Comparison of ENCODE assay signal across 8 cellular contexts in the genomic region with DNA sequence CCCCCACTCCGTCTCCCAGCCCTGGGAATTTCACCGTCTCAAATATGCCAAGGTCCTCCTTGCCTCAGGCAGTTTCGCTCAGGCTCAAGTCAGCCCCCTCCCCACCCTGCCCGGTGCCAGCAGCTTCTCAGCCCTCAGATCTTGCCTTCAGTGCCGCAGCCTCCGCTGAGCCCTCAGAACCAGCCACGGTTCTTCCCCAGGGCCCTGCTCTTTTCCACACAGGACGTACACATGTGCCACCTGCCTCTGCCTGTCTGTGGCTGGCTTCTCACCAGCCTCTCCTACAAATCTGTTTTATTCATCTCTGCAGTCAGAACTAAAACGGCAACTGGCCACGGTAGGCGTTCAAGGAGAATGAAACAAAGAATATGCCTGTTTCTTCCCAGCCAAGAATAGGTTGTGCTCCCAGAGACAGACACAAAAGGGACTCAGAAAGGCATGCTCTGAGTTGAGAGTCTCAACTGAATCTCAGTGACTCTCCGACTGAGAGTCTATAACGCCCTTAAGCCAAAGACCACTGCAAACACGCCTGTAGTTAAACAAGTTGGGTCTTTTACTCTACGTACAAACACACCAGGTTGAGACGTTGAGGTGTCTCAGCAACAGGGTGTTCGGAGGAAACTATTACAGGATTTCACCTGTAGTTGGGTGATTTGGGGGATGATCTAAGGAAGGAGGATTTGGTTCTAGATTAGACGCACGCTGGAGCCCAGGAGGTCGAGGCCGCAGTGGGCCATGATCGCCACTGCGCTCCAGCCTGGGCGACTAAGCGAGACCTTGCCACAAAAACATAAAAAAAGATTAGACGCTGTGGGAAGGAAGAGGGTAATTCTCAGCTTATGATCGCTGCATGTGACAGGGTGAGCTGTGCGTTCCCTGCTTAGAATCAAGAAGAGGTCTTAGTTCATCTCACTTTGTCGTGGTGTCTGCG. TPM values are rescaled to one million over a fixed set of nuclear protein-coding genes. Genes with fewer than 3 reads are reported as not detected.
DNase-seq lines count a peak whose midpoint lies in the region; ATAC-seq and TF ChIP-seq lines count a peak whose summit lies in the region.

No MANE protein-coding gene starts in this region.

- H3K4me2 ChIP-seq in mesenchymal stem cell (ENCODE audit: low read length, poor library complexity, severe bottlenecking): peak overlapping the region; percentile 75

- ATAC-seq in activated naive CD8-positive, alpha-beta T cell treated with anti-CD3 and anti-CD28 coated beads, Interleukin-2, amount 10 ng/mL, durations not matched to agents 7 days and 5 days (ENCODE audit: low read depth): no peak
- ATAC-seq in foreskin keratinocyte (no peak), HG03280 (IDR thresholded peaks at IDR 0.05; ENCODE audit: unreplicated experiment) (no peak)

- no peak overlapping the region for H2AK5ac ChIP-seq in mesenchymal stem cell (ENCODE audit: low read length, severe bottlenecking)

- peak overlapping the region in 1 of 2 experiments; percentile 59 for H3K23ac ChIP-seq in mesenchymal stem cell (ENCODE audit: low read length in 2 of 2)

- H2BK12ac ChIP-seq in mesenchymal stem cell (ENCODE audit: low read length in 2 of 2): no peak overlapping the region

- H3K4me1 Mint-ChIP-seq in activated naive CD8-positive, alpha-beta T cell treated with anti-CD3 and anti-CD28 coated beads, Interleukin-2, amount 10 ng/mL, durations not matched to agents 7 days and 5 days: peaks cover 27% of the 10 kb centered on the region

- H2AFZ ChIP-seq in mesenchymal stem cell (ENCODE audit: low read depth, low read length): no peak overlapping the region

- H3K4me3 ChIP-seq in HL-60 (replicated peaks; ENCODE audit: insufficient read depth, low read length) (peak overlapping the region; percentile 87), mesenchymal stem cell (ENCODE audit: insufficient read depth in 1 of 2, low read depth in 1 of 2, low read length in 2 of 2) (peak overlapping the region; percentile 78 to 92), urinary bladder (ENCODE audit: low read depth, low read length) (peak overlapping the region; percentile 67)

- TF ChIP-seq CTCF in HL-60 (IDR thresholded peaks at IDR 0.05; ENCODE audit: insufficient read depth, low read length) (no peak), foreskin keratinocyte (conservative IDR thresholded peaks at IDR 0.05) (no peak)

- H3K27me3 Mint-ChIP-seq in activated naive CD8-positive, alpha-beta T cell treated with anti-CD3 and anti-CD28 coated beads, Interleukin-2, amount 10 ng/mL, durations not matched to agents 7 days and 5 days: peaks cover 10% of the 10 kb centered on the region

- peak overlapping the region in 1 of 2 experiments; percentile 2 for H3K14ac ChIP-seq in mesenchymal stem cell (ENCODE audit: low read length in 2 of 2)

- H2BK5ac ChIP-seq in mesenchymal stem cell (ENCODE audit: low read depth, low read length, poor library complexity, severe bottlenecking): no peak overlapping the region

- H3K4me1 ChIP-seq in mesenchymal stem cell (ENCODE audit: control insufficient read depth, insufficient read depth, low read depth, low read length) (peaks cover 22% of the 10 kb centered on the region), urinary bladder (ENCODE audit: insufficient read depth) (no peaks in the 10 kb centered on the region), foreskin keratinocyte (no peaks in the 10 kb centered on the region)

- peak overlapping the region in 1 of 2 experiments; percentile 85 for H3K18ac ChIP-seq in mesenchymal stem cell (ENCODE audit: low read depth in 1 of 2, low read length in 2 of 2)

- no peak overlapping the region for H2BK15ac ChIP-seq in mesenchymal stem cell (ENCODE audit: low read depth, poor library complexity, severe bottlenecking)

- no peaks in the 10 kb centered on the region for H3K27me3 ChIP-seq in HL-60 (ENCODE audit: insufficient read depth, poor library complexity, severe bottlenecking)
- no peaks in the 10 kb centered on the region for H3K27me3 ChIP-seq in mesenchymal stem cell (ENCODE audit: control insufficient read depth in 1 of 2, insufficient read depth in 1 of 2, low read length in 2 of 2)
- no peaks in the 10 kb centered on the region for H3K27me3 ChIP-seq in foreskin keratinocyte

- H3K27ac ChIP-seq in HL-60 (replicated peaks): peak overlapping the region; percentile 77
- no peak overlapping the region for H3K27ac ChIP-seq in mesenchymal stem cell (ENCODE audit: low read length, poor library complexity, severe bottlenecking)
- H3K27ac ChIP-seq in urinary bladder (ENCODE audit: low read depth): no peak overlapping the region
- H3K27ac ChIP-seq in foreskin keratinocyte: no peak overlapping the region

- peak overlapping the region; percentile 10 for H4K8ac ChIP-seq in mesenchymal stem cell (ENCODE audit: low read length)

- peak overlapping the region; percentile 36 to 62 for H3K4ac ChIP-seq in mesenchymal stem cell (ENCODE audit: low read depth in 1 of 2, low read length in 2 of 2)

- H3K9me3 Mint-ChIP-seq in activated naive CD8-positive, alpha-beta T cell treated with anti-CD3 and anti-CD28 coated beads, Interleukin-2, amount 10 ng/mL, durations not matched to agents 7 days and 5 days: no peaks in the 10 kb centered on the region

- H3K9me3 ChIP-seq in mesenchymal stem cell (ENCODE audit: control insufficient read depth, low read length): no peaks in the 10 kb centered on the region

- DNase-seq in COLO829 (ENCODE audit: low spot score): peak; percentile 75
- DNase-seq in HL-60 (ENCODE audit: low read depth in 1 of 2, low spot score in 1 of 2): no peak
- DNase-seq in activated naive CD8-positive, alpha-beta T cell treated with anti-CD3 and anti-CD28 coated beads, Interleukin-2, amount 10 ng/mL, durations not matched to agents 7 days and 5 days: no peak
- DNase-seq in mesenchymal stem cell: no peak
- DNase-seq in foreskin keratinocyte: no peak
- DNase-seq in SHP77 treated with DMSO at 0.1 percent for 48 hours (lab: John Stamatoyannopoulos, UW): no peak

- H3K36me3 Mint-ChIP-seq in activated naive CD8-positive, alpha-beta T cell treated with anti-CD3 and anti-CD28 coated beads, Interleukin-2, amount 10 ng/mL, durations not matched to agents 7 days and 5 days: no peaks in the 10 kb centered on the region

- H3K9ac ChIP-seq in mesenchymal stem cell (ENCODE audit: low read length): peak overlapping the region; percentile 91

- H2BK120ac ChIP-seq in mesenchymal stem cell (ENCODE audit: low read depth, low read length): no peak overlapping the region

- H3K4me3 Mint-ChIP-seq in activated naive CD8-positive, alpha-beta T cell treated with anti-CD3 and anti-CD28 coated beads, Interleukin-2, amount 10 ng/mL, durations not matched to agents 7 days and 5 days: peak overlapping the region; percentile 89

- H3K79me1 ChIP-seq in mesenchymal stem cell (replicated peaks; ENCODE audit: low read length, poor library complexity, severe bottlenecking): peaks cover 15% of the 10 kb centered on the region

- WGBS in mesenchymal stem cell: 85% methylated on average over 30 of the region's 30 CpGs
- WGBS in urinary bladder: 67% methylated on average over 30 of the region's 30 CpGs

- peak overlapping the region; percentile 61 for H4K91ac ChIP-seq in mesenchymal stem cell (ENCODE audit: low read length)

- H3K27ac Mint-ChIP-seq in activated naive CD8-positive, alpha-beta T cell treated with anti-CD3 and anti-CD28 coated beads, Interleukin-2, amount 10 ng/mL, durations not matched to agents 7 days and 5 days: peak overlapping the region; percentile 90

- POLR2A ChIA-PET in activated naive CD8-positive, alpha-beta T cell treated with anti-CD3 and anti-CD28 coated beads, Interleukin-2, amount 10 ng/mL, durations not matched to agents 7 days and 5 days (lab: Charles Lee): interaction anchor here (0.6 to 3.7 kb wide), 19 partner anchors 14 to 400 kb away, joined by 3 to 37 read pairs (median 9); a partner anchor contains a TSS

- H3K36me3 ChIP-seq in mesenchymal stem cell (ENCODE audit: control insufficient read depth in 1 of 2, insufficient read depth in 2 of 2, low read depth in 1 of 2, low read length in 2 of 2): peaks cover 0 to 8% of the 10 kb centered on the region in 2 experiments
- no peaks in the 10 kb centered on the region for H3K36me3 ChIP-seq in urinary bladder (ENCODE audit: insufficient read depth)

RNA-seq across cellular contexts. Expression of a gene that starts 10.5 kb away (rescaled TPM):
- not detected for total RNA-seq in activated naive CD8-positive, alpha-beta T cell treated with anti-CD3 and anti-CD28 coated beads, Interleukin-2, amount 10 ng/mL, durations not matched to agents 7 days and 5 days
- 0.07 TPM for polyA plus RNA-seq in mesenchymal stem cell (2013, experiment 1 of 2)
- 0.01 TPM for polyA plus RNA-seq in mesenchymal stem cell (2013, experiment 2 of 2)
- total RNA-seq in urinary bladder (0.26 TPM), foreskin keratinocyte (0.07 and 0.17 TPM in 2 replicates)
- polyA plus RNA-seq in urinary bladder (0.18 TPM), foreskin keratinocyte (0.08 and 0.28 TPM in 2 replicates)

RNA-seq across cellular contexts. Expression of a gene that starts 13.9 kb away (rescaled TPM):
- total RNA-seq in activated naive CD8-positive, alpha-beta T cell treated with anti-CD3 and anti-CD28 coated beads, Interleukin-2, amount 10 ng/mL, durations not matched to agents 7 days and 5 days: 100 to 1,000 TPM; 314 to 322 TPM
- polyA plus RNA-seq in mesenchymal stem cell (2013, experiment 1 of 2): 101 TPM
- polyA plus RNA-seq in mesenchymal stem cell (2013, experiment 2 of 2): 96.2 TPM
- 18.5 TPM for total RNA-seq in urinary bladder
- polyA plus RNA-seq in urinary bladder: 162 TPM
- 35.0 and 54.2 TPM in 2 replicates for total RNA-seq in foreskin keratinocyte
- 44.4 and 64.7 TPM in 2 replicates for polyA plus RNA-seq in foreskin keratinocyte

RNA-seq across cellular contexts. Expression of a gene that starts 41.4 kb away (rescaled TPM):
- total RNA-seq in activated naive CD8-positive, alpha-beta T cell treated with anti-CD3 and anti-CD28 coated beads, Interleukin-2, amount 10 ng/mL, durations not matched to agents 7 days and 5 days: not detected
- not detected for polyA plus RNA-seq in mesenchymal stem cell (2013, experiment 1 of 2)
- not detected for polyA plus RNA-seq in mesenchymal stem cell (2013, experiment 2 of 2)
- not detected for total RNA-seq in urinary bladder
- not detected for polyA plus RNA-seq in urinary bladder
- not detected in 2 replicates for total RNA-seq in foreskin keratinocyte
- polyA plus RNA-seq in foreskin keratinocyte: not detected in 2 replicates

RNA-seq across cellular contexts. Expression of a gene that starts 41.6 kb away (rescaled TPM):
- 10 to 100 TPM; 63.2 to 63.9 TPM for total RNA-seq in activated naive CD8-positive, alpha-beta T cell treated with anti-CD3 and anti-CD28 coated beads, Interleukin-2, amount 10 ng/mL, durations not matched to agents 7 days and 5 days
- polyA plus RNA-seq in mesenchymal stem cell (2013, experiment 1 of 2): 67.1 TPM
- 66.3 TPM for polyA plus RNA-seq in mesenchymal stem cell (2013, experiment 2 of 2)
- total RNA-seq in urinary bladder (29.1 TPM), foreskin keratinocyte (41.1 and 49.1 TPM in 2 replicates)
- polyA plus RNA-seq in urinary bladder (38.5 TPM), foreskin keratinocyte (38.5 and 49.2 TPM in 2 replicates)

RNA-seq across cellular contexts. Expression of a gene that starts 43.4 kb away (rescaled TPM):
- not detected for total RNA-seq in activated naive CD8-positive, alpha-beta T cell treated with anti-CD3 and anti-CD28 coated beads, Interleukin-2, amount 10 ng/mL, durations not matched to agents 7 days and 5 days
- not detected for polyA plus RNA-seq in mesenchymal stem cell (2013, experiment 1 of 2)
- not detected for polyA plus RNA-seq in mesenchymal stem cell (2013, experiment 2 of 2)
- total RNA-seq in urinary bladder (not detected), foreskin keratinocyte (not detected in 2 replicates)
- polyA plus RNA-seq in urinary bladder (not detected), foreskin keratinocyte (not detected in 2 replicates)
